ENCODE assay signal across 1 cellular context in the genomic region with DNA sequence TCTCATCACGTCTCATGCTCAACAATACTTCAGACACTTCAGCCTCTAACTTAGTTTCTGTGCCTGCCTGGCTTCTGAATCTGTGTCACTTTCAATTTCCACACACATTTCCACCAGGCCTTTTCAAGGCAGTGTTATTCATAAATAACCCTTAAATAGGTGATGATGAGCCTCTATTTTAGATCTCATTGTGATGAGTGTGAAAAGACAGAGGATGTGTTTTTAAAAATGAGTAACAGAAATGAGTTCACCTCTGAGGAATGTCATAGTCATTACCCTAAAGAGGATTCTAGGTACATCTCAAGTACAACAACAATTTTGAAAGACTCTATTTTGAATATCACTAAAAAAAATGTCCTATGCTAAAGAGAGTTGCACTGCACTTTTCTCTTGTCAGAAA.
TF ChIP-seq lines count a peak whose summit lies in the region.

No MANE protein-coding gene starts in this region.

TF ChIP-seq in SK-N-SH, 30 proteins besides CTCF, POLR2A, EP300 and RAD21 (continued from another document):
- TF ChIP-seq, protein P1, sequence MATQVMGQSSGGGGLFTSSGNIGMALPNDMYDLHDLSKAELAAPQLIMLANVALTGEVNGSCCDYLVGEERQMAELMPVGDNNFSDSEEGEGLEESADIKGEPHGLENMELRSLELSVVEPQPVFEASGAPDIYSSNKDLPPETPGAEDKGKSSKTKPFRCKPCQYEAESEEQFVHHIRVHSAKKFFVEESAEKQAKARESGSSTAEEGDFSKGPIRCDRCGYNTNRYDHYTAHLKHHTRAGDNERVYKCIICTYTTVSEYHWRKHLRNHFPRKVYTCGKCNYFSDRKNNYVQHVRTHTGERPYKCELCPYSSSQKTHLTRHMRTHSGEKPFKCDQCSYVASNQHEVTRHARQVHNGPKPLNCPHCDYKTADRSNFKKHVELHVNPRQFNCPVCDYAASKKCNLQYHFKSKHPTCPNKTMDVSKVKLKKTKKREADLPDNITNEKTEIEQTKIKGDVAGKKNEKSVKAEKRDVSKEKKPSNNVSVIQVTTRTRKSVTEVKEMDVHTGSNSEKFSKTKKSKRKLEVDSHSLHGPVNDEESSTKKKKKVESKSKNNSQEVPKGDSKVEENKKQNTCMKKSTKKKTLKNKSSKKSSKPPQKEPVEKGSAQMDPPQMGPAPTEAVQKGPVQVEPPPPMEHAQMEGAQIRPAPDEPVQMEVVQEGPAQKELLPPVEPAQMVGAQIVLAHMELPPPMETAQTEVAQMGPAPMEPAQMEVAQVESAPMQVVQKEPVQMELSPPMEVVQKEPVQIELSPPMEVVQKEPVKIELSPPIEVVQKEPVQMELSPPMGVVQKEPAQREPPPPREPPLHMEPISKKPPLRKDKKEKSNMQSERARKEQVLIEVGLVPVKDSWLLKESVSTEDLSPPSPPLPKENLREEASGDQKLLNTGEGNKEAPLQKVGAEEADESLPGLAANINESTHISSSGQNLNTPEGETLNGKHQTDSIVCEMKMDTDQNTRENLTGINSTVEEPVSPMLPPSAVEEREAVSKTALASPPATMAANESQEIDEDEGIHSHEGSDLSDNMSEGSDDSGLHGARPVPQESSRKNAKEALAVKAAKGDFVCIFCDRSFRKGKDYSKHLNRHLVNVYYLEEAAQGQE (IDR thresholded peaks at IDR 0.05; ENCODE audit: low read depth, low read length), result no peak
- TF ChIP-seq, protein P2, sequence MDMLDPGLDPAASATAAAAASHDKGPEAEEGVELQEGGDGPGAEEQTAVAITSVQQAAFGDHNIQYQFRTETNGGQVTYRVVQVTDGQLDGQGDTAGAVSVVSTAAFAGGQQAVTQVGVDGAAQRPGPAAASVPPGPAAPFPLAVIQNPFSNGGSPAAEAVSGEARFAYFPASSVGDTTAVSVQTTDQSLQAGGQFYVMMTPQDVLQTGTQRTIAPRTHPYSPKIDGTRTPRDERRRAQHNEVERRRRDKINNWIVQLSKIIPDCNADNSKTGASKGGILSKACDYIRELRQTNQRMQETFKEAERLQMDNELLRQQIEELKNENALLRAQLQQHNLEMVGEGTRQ (IDR thresholded peaks at IDR 0.05; ENCODE audit: borderline replicate concordance, low read depth, low read length), result no peak
- TF ChIP-seq NFIC (IDR thresholded peaks at IDR 0.05; ENCODE audit: borderline replicate concordance) (no peak), POLR2AphosphoS5 (IDR thresholded peaks at IDR 0.05; ENCODE audit: low read depth, low read length) (no peak; the same call in 1 of the 2 replicates), MXI1 (IDR thresholded peaks at IDR 0.05; ENCODE audit: low read depth, low read length) (no peak), NRF1 (IDR thresholded peaks at IDR 0.05; ENCODE audit: low read depth, low read length) (no peak), EZH2phosphoT487 (IDR thresholded peaks at IDR 0.05; ENCODE audit: borderline replicate concordance, low read depth) (no peak), RCOR1 (IDR thresholded peaks at IDR 0.05; ENCODE audit: low read length) (no peak), ELF1 (IDR thresholded peaks at IDR 0.05) (no peak), YY1 (IDR thresholded peaks at IDR 0.05; ENCODE audit: low read depth) (no peak), TEAD4 (IDR thresholded peaks at IDR 0.05; ENCODE audit: borderline replicate concordance, insufficient read depth) (no peak), SMC3 (IDR thresholded peaks at IDR 0.05; ENCODE audit: low read depth, low read length) (no peak), RXRA (IDR thresholded peaks at IDR 0.05; ENCODE audit: borderline replicate concordance, low read depth) (0 out of 2 replicates have a peak, but pooled peaks have one; percentile 12)
- TF ChIP-seq, protein P3, sequence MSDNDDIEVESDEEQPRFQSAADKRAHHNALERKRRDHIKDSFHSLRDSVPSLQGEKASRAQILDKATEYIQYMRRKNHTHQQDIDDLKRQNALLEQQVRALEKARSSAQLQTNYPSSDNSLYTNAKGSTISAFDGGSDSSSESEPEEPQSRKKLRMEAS (IDR thresholded peaks at IDR 0.05; ENCODE audit: low read depth), result no peak
- TF ChIP-seq, protein P4, sequence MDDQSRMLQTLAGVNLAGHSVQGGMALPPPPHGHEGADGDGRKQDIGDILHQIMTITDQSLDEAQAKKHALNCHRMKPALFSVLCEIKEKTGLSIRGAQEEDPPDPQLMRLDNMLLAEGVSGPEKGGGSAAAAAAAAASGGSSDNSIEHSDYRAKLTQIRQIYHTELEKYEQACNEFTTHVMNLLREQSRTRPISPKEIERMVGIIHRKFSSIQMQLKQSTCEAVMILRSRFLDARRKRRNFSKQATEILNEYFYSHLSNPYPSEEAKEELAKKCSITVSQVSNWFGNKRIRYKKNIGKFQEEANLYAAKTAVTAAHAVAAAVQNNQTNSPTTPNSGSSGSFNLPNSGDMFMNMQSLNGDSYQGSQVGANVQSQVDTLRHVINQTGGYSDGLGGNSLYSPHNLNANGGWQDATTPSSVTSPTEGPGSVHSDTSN (IDR thresholded peaks at IDR 0.05), result peak; percentile 69
- TF ChIP-seq, protein P5, sequence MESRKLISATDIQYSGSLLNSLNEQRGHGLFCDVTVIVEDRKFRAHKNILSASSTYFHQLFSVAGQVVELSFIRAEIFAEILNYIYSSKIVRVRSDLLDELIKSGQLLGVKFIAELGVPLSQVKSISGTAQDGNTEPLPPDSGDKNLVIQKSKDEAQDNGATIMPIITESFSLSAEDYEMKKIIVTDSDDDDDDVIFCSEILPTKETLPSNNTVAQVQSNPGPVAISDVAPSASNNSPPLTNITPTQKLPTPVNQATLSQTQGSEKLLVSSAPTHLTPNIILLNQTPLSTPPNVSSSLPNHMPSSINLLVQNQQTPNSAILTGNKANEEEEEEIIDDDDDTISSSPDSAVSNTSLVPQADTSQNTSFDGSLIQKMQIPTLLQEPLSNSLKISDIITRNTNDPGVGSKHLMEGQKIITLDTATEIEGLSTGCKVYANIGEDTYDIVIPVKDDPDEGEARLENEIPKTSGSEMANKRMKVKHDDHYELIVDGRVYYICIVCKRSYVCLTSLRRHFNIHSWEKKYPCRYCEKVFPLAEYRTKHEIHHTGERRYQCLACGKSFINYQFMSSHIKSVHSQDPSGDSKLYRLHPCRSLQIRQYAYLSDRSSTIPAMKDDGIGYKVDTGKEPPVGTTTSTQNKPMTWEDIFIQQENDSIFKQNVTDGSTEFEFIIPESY (IDR thresholded peaks at IDR 0.05; ENCODE audit: borderline replicate concordance, low read depth), result 0 out of 2 replicates have a peak, but pooled peaks have one; percentile 19
